Comparison of ENCODE assay signal across 1 cellular context in the genomic region with DNA sequence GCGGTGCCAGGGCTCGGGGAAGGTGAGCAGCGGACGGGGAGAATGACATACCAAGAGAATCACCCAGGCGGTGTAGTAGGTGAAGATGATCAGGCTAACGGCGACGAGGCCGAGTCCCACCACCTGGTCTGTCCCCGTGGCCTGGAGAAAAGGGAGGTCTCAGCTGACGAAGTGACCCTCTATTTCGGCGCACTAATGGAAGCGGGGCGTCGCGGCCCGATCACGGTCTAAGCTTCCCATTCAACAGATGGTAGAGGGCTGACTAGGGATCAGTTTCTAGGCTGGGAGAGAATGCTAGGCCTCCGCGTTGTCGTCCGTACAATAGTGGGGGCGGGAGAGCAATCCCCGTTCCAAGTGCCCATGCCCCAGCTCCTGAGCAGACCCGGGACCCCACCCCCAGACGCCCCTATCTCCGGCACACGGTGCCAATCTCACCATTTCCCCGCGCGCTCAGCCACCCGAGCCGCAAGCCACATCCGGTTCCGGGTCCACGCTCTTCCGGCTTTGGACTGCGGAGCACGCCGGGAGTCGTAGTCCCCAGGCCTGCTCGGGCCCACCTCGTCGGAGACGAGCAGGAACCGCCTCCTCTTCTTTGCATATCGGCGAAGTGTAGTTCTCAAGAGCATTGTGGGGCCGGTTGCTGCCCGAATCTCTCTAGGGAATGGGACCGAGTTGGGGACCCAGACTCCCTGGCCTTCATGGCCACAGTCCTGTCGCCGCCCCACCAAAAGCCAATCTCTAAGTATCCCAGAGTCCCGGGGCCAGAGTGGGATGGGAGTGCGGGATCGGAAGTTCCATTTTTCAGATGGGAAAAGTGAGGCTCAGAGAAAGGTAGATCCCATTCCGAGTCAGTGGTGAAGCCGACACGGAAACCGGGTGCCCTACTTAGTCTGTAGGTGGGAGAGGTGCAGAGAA.
TF ChIP-seq lines count a peak whose summit lies in the region.

DPM2 (minus strand) TSS at position 472 of the 915 bp plus-strand sequence; CDS start at position 438, 34 bp downstream.

TF ChIP-seq in HepG2, 621 proteins besides CTCF, POLR2A, EP300 and RAD21 (continued from another document and continues in another):
- TF ChIP-seq, protein P1, sequence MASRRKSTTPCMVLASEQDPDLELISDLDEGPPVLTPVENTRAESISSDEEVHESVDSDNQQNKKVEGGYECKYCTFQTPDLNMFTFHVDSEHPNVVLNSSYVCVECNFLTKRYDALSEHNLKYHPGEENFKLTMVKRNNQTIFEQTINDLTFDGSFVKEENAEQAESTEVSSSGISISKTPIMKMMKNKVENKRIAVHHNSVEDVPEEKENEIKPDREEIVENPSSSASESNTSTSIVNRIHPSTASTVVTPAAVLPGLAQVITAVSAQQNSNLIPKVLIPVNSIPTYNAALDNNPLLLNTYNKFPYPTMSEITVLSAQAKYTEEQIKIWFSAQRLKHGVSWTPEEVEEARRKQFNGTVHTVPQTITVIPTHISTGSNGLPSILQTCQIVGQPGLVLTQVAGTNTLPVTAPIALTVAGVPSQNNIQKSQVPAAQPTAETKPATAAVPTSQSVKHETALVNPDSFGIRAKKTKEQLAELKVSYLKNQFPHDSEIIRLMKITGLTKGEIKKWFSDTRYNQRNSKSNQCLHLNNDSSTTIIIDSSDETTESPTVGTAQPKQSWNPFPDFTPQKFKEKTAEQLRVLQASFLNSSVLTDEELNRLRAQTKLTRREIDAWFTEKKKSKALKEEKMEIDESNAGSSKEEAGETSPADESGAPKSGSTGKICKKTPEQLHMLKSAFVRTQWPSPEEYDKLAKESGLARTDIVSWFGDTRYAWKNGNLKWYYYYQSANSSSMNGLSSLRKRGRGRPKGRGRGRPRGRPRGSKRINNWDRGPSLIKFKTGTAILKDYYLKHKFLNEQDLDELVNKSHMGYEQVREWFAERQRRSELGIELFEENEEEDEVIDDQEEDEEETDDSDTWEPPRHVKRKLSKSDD (CRISPR knock-in tag; IDR thresholded peaks at IDR 0.05; ENCODE audit: low read depth), result no peak
- TF ChIP-seq ZNF282 (IDR thresholded peaks at IDR 0.05; ENCODE audit: partially characterized antibody) (no peak), ZNF580 (CRISPR knock-in tag; IDR thresholded peaks at IDR 0.05; ENCODE audit: borderline replicate concordance, low read depth) (peak; percentile 72; the same call in 1 of the 2 replicates), ZFP90 (CRISPR knock-in tag; IDR thresholded peaks at IDR 0.05; ENCODE audit: borderline replicate concordance) (no peak), RARG (CRISPR knock-in tag; IDR thresholded peaks at IDR 0.05; ENCODE audit: low read depth) (no peak), SALL2 (CRISPR knock-in tag; IDR thresholded peaks at IDR 0.05) (no peak), MTF2 (CRISPR knock-in tag; IDR thresholded peaks at IDR 0.05; ENCODE audit: borderline replicate concordance) (no peak), ZNF563 (CRISPR knock-in tag; IDR thresholded peaks at IDR 0.05) (peak; percentile 41; the same call in 1 of the 2 replicates), XRCC5 (optimal IDR thresholded peaks at IDR 0.05; ENCODE audit: low read length) (no peak), ZNF430 (CRISPR knock-in tag; IDR thresholded peaks at IDR 0.05) (no peak), PRDM15 (CRISPR knock-in tag; IDR thresholded peaks at IDR 0.05) (no peak), ZNF101 (CRISPR knock-in tag; IDR thresholded peaks at IDR 0.05; ENCODE audit: borderline replicate concordance, low read depth) (no peak), ESRRA (CRISPR knock-in tag; IDR thresholded peaks at IDR 0.05; ENCODE audit: low read depth) (no peak), PHF21A (CRISPR knock-in tag; IDR thresholded peaks at IDR 0.05) (no peak), POGZ (CRISPR knock-in tag; IDR thresholded peaks at IDR 0.05) (no peak; the same call in 1 of the 2 replicates), AHR (CRISPR knock-in tag; IDR thresholded peaks at IDR 0.05) (no peak), ZNF207 (IDR thresholded peaks at IDR 0.05; ENCODE audit: borderline replicate concordance) (no peak), SETDB1 (CRISPR knock-in tag; IDR thresholded peaks at IDR 0.05; ENCODE audit: borderline replicate concordance) (no peak), ZNF557 (CRISPR knock-in tag; IDR thresholded peaks at IDR 0.05) (no peak), ZNF232 (CRISPR knock-in tag; IDR thresholded peaks at IDR 0.05; ENCODE audit: borderline replicate concordance) (0 out of 2 replicates have a peak, but pooled peaks have one; percentile 19), ZBTB43 (CRISPR knock-in tag; conservative IDR thresholded peaks at IDR 0.05) (no peak), MLLT10 (CRISPR knock-in tag; IDR thresholded peaks at IDR 0.05) (no peak), ZNF546 (CRISPR knock-in tag; conservative IDR thresholded peaks at IDR 0.05) (no peak), ZNF343 (CRISPR knock-in tag; IDR thresholded peaks at IDR 0.05) (no peak), RBM22 (optimal IDR thresholded peaks at IDR 0.05; ENCODE audit: low read length) (peak; percentile 85), SMAD3 (CRISPR knock-in tag; IDR thresholded peaks at IDR 0.05) (no peak), AKAP8 (CRISPR knock-in tag; IDR thresholded peaks at IDR 0.05) (peak; percentile 73; the same call in 1 of the 2 replicates), MXD4 (CRISPR knock-in tag; IDR thresholded peaks at IDR 0.05) (no peak), ZMAT3 (CRISPR knock-in tag; conservative IDR thresholded peaks at IDR 0.05) (peak; percentile 76), KLF6 (CRISPR knock-in tag; IDR thresholded peaks at IDR 0.05) (peak; percentile 53; the same call in 1 of the 2 replicates), ZSCAN12 (CRISPR knock-in tag; IDR thresholded peaks at IDR 0.05) (no peak), KLF15 (CRISPR knock-in tag; IDR thresholded peaks at IDR 0.05; ENCODE audit: borderline replicate concordance) (no peak), RBAK (CRISPR knock-in tag; IDR thresholded peaks at IDR 0.05) (no peak), SRSF9 (IDR thresholded peaks at IDR 0.05; ENCODE audit: borderline replicate concordance, insufficient read depth, low read depth, low read length, poor library complexity, severe bottlenecking) (no peak), ZNF749 (CRISPR knock-in tag; IDR thresholded peaks at IDR 0.05; ENCODE audit: borderline replicate concordance) (peak; percentile 59; the same call in 1 of the 2 replicates), ZIK1 (CRISPR knock-in tag; IDR thresholded peaks at IDR 0.05; ENCODE audit: borderline replicate concordance, low read depth) (no peak), DDIT3 (CRISPR knock-in tag; IDR thresholded peaks at IDR 0.05) (no peak), GZF1 (CRISPR knock-in tag; IDR thresholded peaks at IDR 0.05) (no peak), ZSCAN30 (CRISPR knock-in tag; IDR thresholded peaks at IDR 0.05) (no peak), ZNF225 (CRISPR knock-in tag; IDR thresholded peaks at IDR 0.05) (no peak; the same call in 1 of the 2 replicates), ZNF562 (CRISPR knock-in tag; IDR thresholded peaks at IDR 0.05; ENCODE audit: borderline replicate concordance) (no peak), MED13 (CRISPR knock-in tag; IDR thresholded peaks at IDR 0.05) (no peak), ETV6 (CRISPR knock-in tag; conservative IDR thresholded peaks at IDR 0.05) (peak; percentile 85), ZNF589 (CRISPR knock-in tag; conservative IDR thresholded peaks at IDR 0.05) (no peak), SPEN (CRISPR knock-in tag; IDR thresholded peaks at IDR 0.05; ENCODE audit: low read depth) (peak; percentile 55; the same call in 1 of the 2 replicates), CCDC6 (CRISPR knock-in tag; IDR thresholded peaks at IDR 0.05) (peak; percentile 53; the same call in 1 of the 2 replicates), PHF5A (CRISPR knock-in tag; IDR thresholded peaks at IDR 0.05; ENCODE audit: low read depth, unreplicated experiment) (peak; percentile 46), ARID4A (CRISPR knock-in tag; IDR thresholded peaks at IDR 0.05; ENCODE audit: borderline replicate concordance) (peak; percentile 85), NCOA5 (CRISPR knock-in tag; IDR thresholded peaks at IDR 0.05) (no peak), ZNF567 (CRISPR knock-in tag; IDR thresholded peaks at IDR 0.05; ENCODE audit: borderline replicate concordance) (no peak), GTF2F1 (IDR thresholded peaks at IDR 0.05; ENCODE audit: low read length) (no peak), FOXP1 (IDR thresholded peaks at IDR 0.05) (no peak), FOXP1 (CRISPR knock-in tag; IDR thresholded peaks at IDR 0.05) (no peak), ZNF296 (CRISPR knock-in tag; conservative IDR thresholded peaks at IDR 0.05) (no peak), ZNF564 (CRISPR knock-in tag; IDR thresholded peaks at IDR 0.05) (no peak)
- TF ChIP-seq, protein P2, sequence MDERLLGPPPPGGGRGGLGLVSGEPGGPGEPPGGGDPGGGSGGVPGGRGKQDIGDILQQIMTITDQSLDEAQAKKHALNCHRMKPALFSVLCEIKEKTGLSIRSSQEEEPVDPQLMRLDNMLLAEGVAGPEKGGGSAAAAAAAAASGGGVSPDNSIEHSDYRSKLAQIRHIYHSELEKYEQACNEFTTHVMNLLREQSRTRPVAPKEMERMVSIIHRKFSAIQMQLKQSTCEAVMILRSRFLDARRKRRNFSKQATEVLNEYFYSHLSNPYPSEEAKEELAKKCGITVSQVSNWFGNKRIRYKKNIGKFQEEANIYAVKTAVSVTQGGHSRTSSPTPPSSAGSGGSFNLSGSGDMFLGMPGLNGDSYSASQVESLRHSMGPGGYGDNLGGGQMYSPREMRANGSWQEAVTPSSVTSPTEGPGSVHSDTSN (CRISPR knock-in tag; IDR thresholded peaks at IDR 0.05), result no peak
